In the genomic region with DNA sequence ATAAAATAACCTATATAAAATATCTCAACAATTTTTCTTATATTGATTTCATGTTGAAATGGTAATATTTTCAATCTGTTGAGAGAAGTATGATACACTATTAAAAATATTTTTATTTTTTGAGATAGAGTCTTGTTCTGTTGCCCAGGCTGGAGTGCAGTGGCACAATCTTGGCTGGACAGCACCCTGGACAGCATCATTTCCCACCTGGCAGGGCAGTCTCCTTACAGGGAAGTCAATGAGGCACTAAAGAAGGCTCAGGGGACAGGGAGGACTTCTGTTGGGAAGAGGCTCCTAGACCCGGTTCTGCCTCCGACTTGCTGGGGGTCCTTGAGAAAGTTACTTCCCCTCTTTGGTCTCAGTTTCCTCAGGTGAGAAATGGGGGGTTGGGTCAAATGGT, we compare ENCODE assay signal across 17 cellular contexts. TPM values are rescaled to one million over a fixed set of nuclear protein-coding genes. Genes with fewer than 3 reads are reported as not detected.
DNase-seq lines count a peak whose midpoint lies in the region; ATAC-seq, FAIRE-seq and TF ChIP-seq lines count a peak whose summit lies in the region.
"Had no signal": no experiment of that assay in that cellular context is flagged by ENCODE, and none has a peak within 500 bp of the region (broad histone marks: within the 10 kb centered on the region; RNA-seq: fewer than 3 reads in every experiment).

No MANE protein-coding gene starts in this region.

- H3K9me3 Mint-ChIP-seq in activated CD4-positive, alpha-beta memory T cell treated with anti-CD3 and anti-CD28 coated beads, Interleukin-2, amount 10 ng/mL, durations not matched to agents 7 days and 5 days, result no peaks in the 10 kb centered on the region
- H3K9me3 Mint-ChIP-seq: CD4-positive, alpha-beta T cell had no signal

- TF ChIP-seq CTCF in SK-N-SH (IDR thresholded peaks at IDR 0.05) (no peak), A549 (IDR thresholded peaks at IDR 0.05) (no peak), HEK293 (tag by site-specific recombination; IDR thresholded peaks at IDR 0.05) (no peak), smooth muscle cell (IDR thresholded peaks at IDR 0.05; ENCODE audit: borderline replicate concordance, insufficient read depth, poor library complexity, severe bottlenecking) (no peak)

- ATAC-seq in SK-N-SH treated with all-trans-retinoic acid at 6 μM for 48 hours (no peak), A549 (no peak)

- no peaks in the 10 kb centered on the region for H3K4me1 Mint-ChIP-seq in activated CD4-positive, alpha-beta memory T cell treated with anti-CD3 and anti-CD28 coated beads, Interleukin-2, amount 10 ng/mL, durations not matched to agents 7 days and 5 days

- no peak for TF ChIP-seq POLR2A in A549 (IDR thresholded peaks at IDR 0.05; ENCODE audit: low read length)

- no peak overlapping the region for H3K4me3 Mint-ChIP-seq in activated CD4-positive, alpha-beta memory T cell treated with anti-CD3 and anti-CD28 coated beads, Interleukin-2, amount 10 ng/mL, durations not matched to agents 7 days and 5 days
- H3K4me3 Mint-ChIP-seq: CD4-positive, alpha-beta T cell had no signal

- H3K79me2 ChIP-seq in SK-N-SH (ENCODE audit: insufficient read depth) (no peaks in the 10 kb centered on the region), smooth muscle cell (ENCODE audit: low read depth) (no peaks in the 10 kb centered on the region)

- no peaks in the 10 kb centered on the region for H3K36me3 Mint-ChIP-seq in activated CD4-positive, alpha-beta memory T cell treated with anti-CD3 and anti-CD28 coated beads, Interleukin-2, amount 10 ng/mL, durations not matched to agents 7 days and 5 days (ENCODE audit: low read depth)

- CTCF ChIA-PET in SK-N-SH (lab: Yijun Ruan, JAX) (no interaction called here), A549 (lab: Yijun Ruan, JAX) (interaction anchor here (0.6 to 1.6 kb wide), 2 partner anchors 29 to 634 kb away, joined by 3 to 4 read pairs; no protein-coding TSS in a partner anchor), HEK293 (lab: Yijun Ruan, JAX) (no interaction called here)
- CTCF ChIA-PET in activated CD4-positive, alpha-beta memory T cell treated with anti-CD3 and anti-CD28 coated beads, Interleukin-2, amount 10 ng/mL, durations not matched to agents 7 days and 5 days (lab: Charles Lee), result no interaction called here

- H3K4me2 ChIP-seq in SK-N-SH (no peak overlapping the region), A549 (no peak overlapping the region), smooth muscle cell (no peak overlapping the region)

- H3K36me3 ChIP-seq in SK-N-SH (replicated peaks in 1 of 2; ENCODE audit: control insufficient read depth in 1 of 2, insufficient read depth in 2 of 2, low read length in 1 of 2) (no peaks in the 10 kb centered on the region), HEK293 (ENCODE audit: control insufficient read depth in 2 of 2, insufficient read depth in 1 of 2, low read length in 2 of 2) (no peaks in the 10 kb centered on the region), smooth muscle cell (ENCODE audit: low read depth) (no peaks in the 10 kb centered on the region)

- H4K20me1 ChIP-seq in SK-N-SH (ENCODE audit: insufficient read depth) (no peaks in the 10 kb centered on the region), smooth muscle cell (ENCODE audit: low read depth) (no peaks in the 10 kb centered on the region)

- no peaks in the 10 kb centered on the region for H3K9me2 ChIP-seq in SK-N-SH

- TF ChIP-seq EP300 in SK-N-SH (IDR thresholded peaks at IDR 0.05; ENCODE audit: borderline replicate concordance in 1 of 2, low read depth in 1 of 2, low read length in 1 of 2) (no peak), A549 (IDR thresholded peaks at IDR 0.05) (no peak)

- H3K9ac ChIP-seq in SK-N-SH (no peak overlapping the region), smooth muscle cell (ENCODE audit: low read depth) (no peak overlapping the region)
- H3K9ac ChIP-seq: GM23248 had no signal

- DNase-seq in SK-N-SH, result no peak
- no peak for DNase-seq in A549 (ENCODE audit: low read depth in 1 of 2, low spot score in 1 of 2)
- peak; percentile 23 for DNase-seq in left kidney (ENCODE audit: low read depth, low spot score)
- no peak for DNase-seq in activated CD4-positive, alpha-beta memory T cell treated with anti-CD3 and anti-CD28 coated beads, Interleukin-2, amount 10 ng/mL, durations not matched to agents 7 days and 5 days
- DNase-seq in smooth muscle cell (lab: John Stamatoyannopoulos, UW; ENCODE audit: unreplicated experiment), result no peak
- DNase-seq: AML-193; C1 segment of cervical spinal cord; Calu3; CD4-positive, alpha-beta T cell; DMS 273 treated with DMSO at 0.1 percent for 48 hours; GM23248; H7 had no signal

- POLR2A ChIA-PET in SK-N-SH (lab: Yijun Ruan, JAX), result no interaction called here
- POLR2A ChIA-PET in A549 (lab: Yijun Ruan, JAX), result no interaction called here
- POLR2A ChIA-PET in HEK293 (lab: Yijun Ruan, JAX), result no interaction called here
- POLR2A ChIA-PET in activated CD4-positive, alpha-beta memory T cell treated with anti-CD3 and anti-CD28 coated beads, Interleukin-2, amount 10 ng/mL, durations not matched to agents 7 days and 5 days (lab: Charles Lee), result no interaction called here

- no peak overlapping the region for H3K27ac Mint-ChIP-seq in activated CD4-positive, alpha-beta memory T cell treated with anti-CD3 and anti-CD28 coated beads, Interleukin-2, amount 10 ng/mL, durations not matched to agents 7 days and 5 days
- H3K27ac Mint-ChIP-seq: CD4-positive, alpha-beta T cell had no signal

- FAIRE-seq in A549 (lab: Jason Lieb, UNC), result no peak

- no peaks in the 10 kb centered on the region for H3K9me3 ChIP-seq in SK-N-SH
- H3K9me3 ChIP-seq in A549, result no peaks in the 10 kb centered on the region
- H3K9me3 ChIP-seq in HEK293 (ENCODE audit: control insufficient read depth, insufficient read depth, low read depth, low read length), result no peaks in the 10 kb centered on the region
- H3K9me3 ChIP-seq in smooth muscle cell (replicated peaks; ENCODE audit: low read depth), result no peaks in the 10 kb centered on the region

- H3K27ac ChIP-seq in SK-N-SH (ENCODE audit: low read depth in 2 of 2, low read length in 1 of 2) (no peak overlapping the region), A549 (no peak overlapping the region), HEK293 (ENCODE audit: extremely low read depth, low read depth, low read length) (no peak overlapping the region), smooth muscle cell (ENCODE audit: low read depth) (no peak overlapping the region)
- H3K27ac ChIP-seq: 22Rv1, GM23248 had no signal

- H3K27me3 Mint-ChIP-seq in activated CD4-positive, alpha-beta memory T cell treated with anti-CD3 and anti-CD28 coated beads, Interleukin-2, amount 10 ng/mL, durations not matched to agents 7 days and 5 days, result no peaks in the 10 kb centered on the region

- H3K4me3 ChIP-seq in SK-N-SH (ENCODE audit: low read depth in 2 of 2, low read length in 1 of 2) (no peak overlapping the region), A549 (no peak overlapping the region), HEK293 (ENCODE audit: low read depth, low read length) (no peak overlapping the region), smooth muscle cell (no peak overlapping the region)
- H3K4me3 ChIP-seq: GM23248 had no signal

- H3K27me3 ChIP-seq in SK-N-SH (ENCODE audit: insufficient read depth) (peaks cover 37% of the 10 kb centered on the region), smooth muscle cell (ENCODE audit: low read depth) (no peaks in the 10 kb centered on the region)

- no peak overlapping the region for H2AFZ ChIP-seq in SK-N-SH (ENCODE audit: low read depth)
- no peak overlapping the region for H2AFZ ChIP-seq in smooth muscle cell (ENCODE audit: low read depth)
- H2AFZ ChIP-seq: GM23248 had no signal

- H3K4me1 ChIP-seq in SK-N-SH (ENCODE audit: control insufficient read depth in 1 of 2, insufficient read depth in 2 of 2, low read depth in 1 of 2, low read length in 1 of 2) (no peaks in the 10 kb centered on the region), A549 (no peaks in the 10 kb centered on the region), HEK293 (ENCODE audit: control insufficient read depth, insufficient read depth, low read length) (no peaks in the 10 kb centered on the region), smooth muscle cell (ENCODE audit: low read depth) (no peaks in the 10 kb centered on the region)

- H3F3A ChIP-seq in SK-N-SH (replicated peaks; ENCODE audit: insufficient read depth) (no peaks in the 10 kb centered on the region), smooth muscle cell (ENCODE audit: low read depth) (no peaks in the 10 kb centered on the region)

- TF ChIP-seq RAD21 in SK-N-SH (IDR thresholded peaks at IDR 0.05; ENCODE audit: low read length) (no peak), A549 (conservative IDR thresholded peaks at IDR 0.05 in 1 of 2, IDR thresholded peaks at IDR 0.05 in 1 of 2) (no peak)

- WGBS in SK-N-SH (ENCODE audit: low lambda C conversion rate), result 15% methylated on average over 2 of the region's 2 CpGs
- WGBS in A549 (ENCODE audit: missing lambda C conversion rate), result 88% methylated on average over 2 of the region's 2 CpGs
- WGBS in smooth muscle cell (ENCODE audit: low lambda C conversion rate), result 86% methylated on average over 2 of the region's 2 CpGs

TF ChIP-seq in SK-N-SH, 30 proteins besides CTCF, POLR2A, EP300 and RAD21 (continues in another document):
- no peak for TF ChIP-seq YY1 (IDR thresholded peaks at IDR 0.05; ENCODE audit: low read depth)

TF ChIP-seq in SK-N-SH treated with all-trans-retinoic acid at 6 μM for 48 hours, 23 proteins besides CTCF, POLR2A, EP300 and RAD21 (continues in another document):
- TF ChIP-seq SNAI2 (CRISPR knock-in tag; IDR thresholded peaks at IDR 0.05) (no peak), TCF4 (CRISPR knock-in tag; IDR thresholded peaks at IDR 0.05; ENCODE audit: borderline replicate concordance) (no peak), ZFP3 (CRISPR knock-in tag; IDR thresholded peaks at IDR 0.05) (no peak)

TF ChIP-seq in HEK293, 187 proteins besides CTCF, POLR2A, EP300 and RAD21 (continues in another document):
- TF ChIP-seq ZNF223 (tag by site-specific recombination; IDR thresholded peaks at IDR 0.05), result no peak

RNA-seq across cellular contexts. Expression of gene GOLGA6L2, which starts 9.4 kb away (rescaled TPM):
- polyA plus RNA-seq in SK-N-SH (2012; rRNA removed) (not detected in 2 replicates), A549 (2011; rRNA removed) (not detected in 2 replicates), A549 (2017; fragmentation: RNase III; extraction: RNeasy Plus Mini Kit Qiagen cat#74134 plus additional on column Dnase treatment) (0.03 TPM in 1 of 3 replicates, not detected in the others), smooth muscle cell (not detected in 2 replicates)
- polyA plus RNA-seq in SK-N-SH (2012; cell fraction: cytosol; rRNA removed), result not detected in 2 replicates
- polyA plus RNA-seq in SK-N-SH (2012; cell fraction: nucleus; rRNA removed), result not detected in 2 replicates
- polyA plus RNA-seq in A549 (2012; cell fraction: cytosol; rRNA removed), result not detected in 2 replicates
- 0.17 TPM in 1 of 2 replicates, not detected in the other for polyA plus RNA-seq in A549 (2012; cell fraction: nucleus; rRNA removed)
- not detected in 2 replicates for polyA minus RNA-seq in A549 (2011; rRNA and poly(A)+ RNA removed)
- total RNA-seq in activated CD4-positive, alpha-beta memory T cell treated with anti-CD3 and anti-CD28 coated beads, Interleukin-2, amount 10 ng/mL, durations not matched to agents 7 days and 5 days, result not detected
- total RNA-seq in smooth muscle cell, result not detected in 2 replicates
- total RNA-seq: Calu3; CD4-positive, alpha-beta T cell; Daoy; GM23248; H7; HT1080 had no signal
- polyA plus RNA-seq: GM23248 had no signal
